Comparison of ENCODE assay signal across 1 cellular context in genomic region chr7:158008267-158008666, GRCh38.
TF ChIP-seq lines count a peak whose summit lies in the region.

No MANE protein-coding gene starts in this region.

TF ChIP-seq in HepG2, 621 proteins besides CTCF, POLR2A, EP300 and RAD21 (continued from another document):
- no peak for TF ChIP-seq ZNF646 (CRISPR knock-in tag; IDR thresholded peaks at IDR 0.05)
